1 cellular context compared by ENCODE assay signal in the genomic region with DNA sequence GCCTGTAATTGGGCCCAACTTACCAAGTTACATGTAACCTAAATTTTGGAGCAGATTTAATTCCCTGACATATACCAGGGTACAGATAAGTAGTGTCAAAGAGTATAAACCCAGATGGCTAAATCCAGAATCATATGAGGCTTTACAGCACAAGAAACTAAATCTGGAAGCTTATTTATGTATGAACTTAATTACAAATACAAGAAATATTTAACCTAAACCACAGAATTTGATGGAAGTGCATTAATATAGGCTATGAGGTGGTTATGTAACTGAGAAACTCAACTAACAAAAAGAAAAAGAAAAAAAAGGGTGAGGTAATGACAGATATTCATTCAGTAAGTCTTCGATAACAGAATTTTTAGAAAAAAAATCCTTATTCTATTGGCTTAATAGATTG.
TF ChIP-seq lines count a peak whose summit lies in the region.

No MANE protein-coding gene starts in this region.

TF ChIP-seq in HCT116, 20 proteins besides CTCF, POLR2A, EP300 and RAD21 (continued from another document):
- TF ChIP-seq, protein P1, sequence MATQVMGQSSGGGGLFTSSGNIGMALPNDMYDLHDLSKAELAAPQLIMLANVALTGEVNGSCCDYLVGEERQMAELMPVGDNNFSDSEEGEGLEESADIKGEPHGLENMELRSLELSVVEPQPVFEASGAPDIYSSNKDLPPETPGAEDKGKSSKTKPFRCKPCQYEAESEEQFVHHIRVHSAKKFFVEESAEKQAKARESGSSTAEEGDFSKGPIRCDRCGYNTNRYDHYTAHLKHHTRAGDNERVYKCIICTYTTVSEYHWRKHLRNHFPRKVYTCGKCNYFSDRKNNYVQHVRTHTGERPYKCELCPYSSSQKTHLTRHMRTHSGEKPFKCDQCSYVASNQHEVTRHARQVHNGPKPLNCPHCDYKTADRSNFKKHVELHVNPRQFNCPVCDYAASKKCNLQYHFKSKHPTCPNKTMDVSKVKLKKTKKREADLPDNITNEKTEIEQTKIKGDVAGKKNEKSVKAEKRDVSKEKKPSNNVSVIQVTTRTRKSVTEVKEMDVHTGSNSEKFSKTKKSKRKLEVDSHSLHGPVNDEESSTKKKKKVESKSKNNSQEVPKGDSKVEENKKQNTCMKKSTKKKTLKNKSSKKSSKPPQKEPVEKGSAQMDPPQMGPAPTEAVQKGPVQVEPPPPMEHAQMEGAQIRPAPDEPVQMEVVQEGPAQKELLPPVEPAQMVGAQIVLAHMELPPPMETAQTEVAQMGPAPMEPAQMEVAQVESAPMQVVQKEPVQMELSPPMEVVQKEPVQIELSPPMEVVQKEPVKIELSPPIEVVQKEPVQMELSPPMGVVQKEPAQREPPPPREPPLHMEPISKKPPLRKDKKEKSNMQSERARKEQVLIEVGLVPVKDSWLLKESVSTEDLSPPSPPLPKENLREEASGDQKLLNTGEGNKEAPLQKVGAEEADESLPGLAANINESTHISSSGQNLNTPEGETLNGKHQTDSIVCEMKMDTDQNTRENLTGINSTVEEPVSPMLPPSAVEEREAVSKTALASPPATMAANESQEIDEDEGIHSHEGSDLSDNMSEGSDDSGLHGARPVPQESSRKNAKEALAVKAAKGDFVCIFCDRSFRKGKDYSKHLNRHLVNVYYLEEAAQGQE (IDR thresholded peaks at IDR 0.05; ENCODE audit: low read depth): no peak
- TF ChIP-seq SIN3A (IDR thresholded peaks at IDR 0.05; ENCODE audit: low read depth) (no peak), EGR1 (IDR thresholded peaks at IDR 0.05; ENCODE audit: low read depth) (no peak), ZFX (IDR thresholded peaks at IDR 0.05) (no peak)
